ENCODE assay signal across 22 cellular contexts in the genomic region with DNA sequence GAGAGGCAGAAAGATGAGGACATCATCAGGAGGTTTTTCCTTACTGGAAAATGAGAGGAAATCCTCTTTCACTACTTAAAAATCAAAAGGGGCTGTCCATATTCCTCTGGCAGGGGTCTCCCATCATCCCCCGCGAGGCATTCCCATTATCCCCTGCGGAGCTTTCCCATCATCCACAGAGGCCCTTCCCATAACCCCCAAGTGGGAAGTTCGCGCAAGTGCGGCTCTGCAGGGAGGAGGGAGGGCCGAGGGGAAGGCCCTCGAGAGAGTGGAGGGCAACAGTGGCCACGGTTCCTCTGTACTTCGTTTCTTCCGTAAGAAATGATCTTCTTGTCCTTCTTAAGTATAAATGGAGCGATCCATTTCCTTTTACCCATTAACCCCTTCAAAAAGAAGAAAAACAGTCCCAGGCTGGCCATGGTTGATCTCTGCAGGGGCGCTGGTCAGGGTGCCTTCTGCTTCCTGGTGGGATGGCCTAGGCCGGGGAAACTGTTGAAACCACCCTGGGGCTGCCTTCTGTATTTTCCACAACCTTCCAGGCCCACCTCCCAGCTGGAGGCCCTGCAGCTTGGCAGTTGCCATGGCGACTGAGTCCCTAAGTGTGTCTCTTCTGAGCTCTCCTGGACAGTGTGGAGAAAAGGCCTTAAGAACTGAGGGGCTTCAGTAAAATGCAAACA. TPM values are rescaled to one million over a fixed set of nuclear protein-coding genes. Genes with fewer than 3 reads are reported as not detected.
DNase-seq lines count a peak whose midpoint lies in the region; ATAC-seq and TF ChIP-seq lines count a peak whose summit lies in the region.
"Had no signal": no experiment of that assay in that cellular context is flagged by ENCODE, and none has a peak within 500 bp of the region (broad histone marks: within the 10 kb centered on the region; RNA-seq: fewer than 3 reads in every experiment).

No MANE protein-coding gene starts in this region.

- H3K4me3 ChIP-seq in MM.1S (ENCODE audit: low read length): no peak overlapping the region
- H3K4me3 ChIP-seq in neural cell (ENCODE audit: low read length): peak overlapping the region; percentile 28
- H3K4me3 ChIP-seq: adrenal gland, coronary artery, stomach, transverse colon had no signal

- H4K20me1 ChIP-seq in MM.1S (ENCODE audit: insufficient read depth, low read length) (no peaks in the 10 kb centered on the region), neural cell (ENCODE audit: insufficient read depth) (no peaks in the 10 kb centered on the region)

- H3K27me3 ChIP-seq in MM.1S (replicated peaks; ENCODE audit: insufficient read depth, low read length): peaks cover 53% of the 10 kb centered on the region
- H3K27me3 ChIP-seq in neural cell (ENCODE audit: insufficient read depth, low read depth, low read length): no peaks in the 10 kb centered on the region
- H3K27me3 ChIP-seq: adrenal gland, brain microvascular endothelial cell, stomach, transverse colon had no signal

- no peak for ATAC-seq in omental fat pad (ENCODE audit: low FRiP score)
- no peak for ATAC-seq in GM18517 (IDR thresholded peaks at IDR 0.05; ENCODE audit: unreplicated experiment)
- ATAC-seq: HepG2, left colon, sciatic nerve had no signal

- H3K4me2 ChIP-seq in MM.1S (ENCODE audit: low read depth, low read length) (no peak overlapping the region), neural cell (ENCODE audit: low read length) (peak overlapping the region; percentile 10)

- no peaks in the 10 kb centered on the region for H3K36me3 ChIP-seq in MM.1S (replicated peaks; ENCODE audit: insufficient read depth, low read length)
- H3K36me3 ChIP-seq in neural cell (ENCODE audit: insufficient read depth, low read length): no peaks in the 10 kb centered on the region
- H3K36me3 ChIP-seq: adrenal gland, brain microvascular endothelial cell, stomach, transverse colon had no signal

- DNase-seq in DMS53 (lab: John Stamatoyannopoulos, UW): peak; percentile 9
- DNase-seq in DMS53 treated with DMSO at 0.1 percent for 48 hours (lab: John Stamatoyannopoulos, UW; ENCODE audit: unreplicated experiment): no peak
- DNase-seq in MM.1S: no peak
- peak; percentile 25 for DNase-seq in activated CD8-positive, alpha-beta memory T cell treated with anti-CD3 and anti-CD28 coated beads, Interleukin-2, amount 50 U/mL, for 48 hours
- DNase-seq in AG20443 (ENCODE audit: low spot score): no peak
- no peak for DNase-seq in omental fat pad (ENCODE audit: low spot score)
- DNase-seq: 8988T, brain microvascular endothelial cell, GOT3, left colon, mesenchymal stem cell, NCI-H1436, NCI-H2171, stomach, transverse colon had no signal

- H2AFZ ChIP-seq in MM.1S (ENCODE audit: low read length) (no peak overlapping the region), neural cell (ENCODE audit: low read depth, low read length) (no peak overlapping the region)

- H3K79me2 ChIP-seq in MM.1S (ENCODE audit: low read length): no peaks in the 10 kb centered on the region
- no peaks in the 10 kb centered on the region for H3K79me2 ChIP-seq in neural cell (replicated peaks; ENCODE audit: insufficient read depth, low read length)

- H3K9me2 ChIP-seq in MM.1S (replicated peaks; ENCODE audit: insufficient read depth, low read length) (no peaks in the 10 kb centered on the region), neural cell (ENCODE audit: insufficient read depth, low read length) (no peaks in the 10 kb centered on the region)

- TF ChIP-seq CTCF in MM.1S (IDR thresholded peaks at IDR 0.05; ENCODE audit: low read length) (0 out of 2 replicates have a peak, but pooled peaks have one; percentile 3), neural cell (IDR thresholded peaks at IDR 0.05; ENCODE audit: poor library complexity, severe bottlenecking) (no peak), omental fat pad (IDR thresholded peaks at IDR 0.05) (no peak)

- H3K9ac ChIP-seq in MM.1S (ENCODE audit: low read length) (no peak overlapping the region), neural cell (ENCODE audit: low read length) (peak overlapping the region; percentile 25)

- H3K9me3 ChIP-seq in MM.1S (replicated peaks; ENCODE audit: insufficient read depth, low read length) (no peaks in the 10 kb centered on the region), neural cell (ENCODE audit: low read length) (no peaks in the 10 kb centered on the region)
- H3K9me3 ChIP-seq: adrenal gland, stomach, transverse colon had no signal

- H3F3A ChIP-seq in MM.1S (ENCODE audit: insufficient read depth, low read length) (peaks cover 6% of the 10 kb centered on the region; the same call in 1 of the 2 replicates), neural cell (ENCODE audit: insufficient read depth, low read length, poor library complexity, severe bottlenecking) (no peaks in the 10 kb centered on the region)

- peak; percentile 18 for TF ChIP-seq EP300 in neural cell (conservative IDR thresholded peaks at IDR 0.05; ENCODE audit: poor library complexity, severe bottlenecking)

- peaks cover 15% of the 10 kb centered on the region for H3K4me1 ChIP-seq in MM.1S (ENCODE audit: low read length)

- peak; percentile 39 for TF ChIP-seq RAD21 in neural cell (conservative IDR thresholded peaks at IDR 0.05)

- H3K27ac ChIP-seq in MM.1S (ENCODE audit: low read length) (no peak overlapping the region), neural cell (ENCODE audit: low read length) (peak overlapping the region; percentile 67)
- H3K27ac ChIP-seq: adrenal gland, brain microvascular endothelial cell, coronary artery, HL-60, transverse colon had no signal

TF ChIP-seq in neural cell, 6 proteins besides CTCF, POLR2A, EP300 and RAD21:
- TF ChIP-seq EZH2 (IDR thresholded peaks at IDR 0.05; ENCODE audit: borderline replicate concordance, insufficient read depth, low read length, poor library complexity, severe bottlenecking) (no peak), MXI1 (conservative IDR thresholded peaks at IDR 0.05; ENCODE audit: poor library complexity, severe bottlenecking) (peak; percentile 13), TAF1 (IDR thresholded peaks at IDR 0.05; ENCODE audit: low read depth) (no peak), POLR2AphosphoS5 (IDR thresholded peaks at IDR 0.05) (peak; percentile 8), SMC3 (conservative IDR thresholded peaks at IDR 0.05; ENCODE audit: poor library complexity) (peak; percentile 17)
- TF ChIP-seq, protein P1, sequence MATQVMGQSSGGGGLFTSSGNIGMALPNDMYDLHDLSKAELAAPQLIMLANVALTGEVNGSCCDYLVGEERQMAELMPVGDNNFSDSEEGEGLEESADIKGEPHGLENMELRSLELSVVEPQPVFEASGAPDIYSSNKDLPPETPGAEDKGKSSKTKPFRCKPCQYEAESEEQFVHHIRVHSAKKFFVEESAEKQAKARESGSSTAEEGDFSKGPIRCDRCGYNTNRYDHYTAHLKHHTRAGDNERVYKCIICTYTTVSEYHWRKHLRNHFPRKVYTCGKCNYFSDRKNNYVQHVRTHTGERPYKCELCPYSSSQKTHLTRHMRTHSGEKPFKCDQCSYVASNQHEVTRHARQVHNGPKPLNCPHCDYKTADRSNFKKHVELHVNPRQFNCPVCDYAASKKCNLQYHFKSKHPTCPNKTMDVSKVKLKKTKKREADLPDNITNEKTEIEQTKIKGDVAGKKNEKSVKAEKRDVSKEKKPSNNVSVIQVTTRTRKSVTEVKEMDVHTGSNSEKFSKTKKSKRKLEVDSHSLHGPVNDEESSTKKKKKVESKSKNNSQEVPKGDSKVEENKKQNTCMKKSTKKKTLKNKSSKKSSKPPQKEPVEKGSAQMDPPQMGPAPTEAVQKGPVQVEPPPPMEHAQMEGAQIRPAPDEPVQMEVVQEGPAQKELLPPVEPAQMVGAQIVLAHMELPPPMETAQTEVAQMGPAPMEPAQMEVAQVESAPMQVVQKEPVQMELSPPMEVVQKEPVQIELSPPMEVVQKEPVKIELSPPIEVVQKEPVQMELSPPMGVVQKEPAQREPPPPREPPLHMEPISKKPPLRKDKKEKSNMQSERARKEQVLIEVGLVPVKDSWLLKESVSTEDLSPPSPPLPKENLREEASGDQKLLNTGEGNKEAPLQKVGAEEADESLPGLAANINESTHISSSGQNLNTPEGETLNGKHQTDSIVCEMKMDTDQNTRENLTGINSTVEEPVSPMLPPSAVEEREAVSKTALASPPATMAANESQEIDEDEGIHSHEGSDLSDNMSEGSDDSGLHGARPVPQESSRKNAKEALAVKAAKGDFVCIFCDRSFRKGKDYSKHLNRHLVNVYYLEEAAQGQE (IDR thresholded peaks at IDR 0.05; ENCODE audit: borderline replicate concordance): peak; percentile 83

RNA-seq across cellular contexts. Expression of a gene that starts 3.5 kb away (rescaled TPM):
- polyA plus RNA-seq in neural cell: 0.58 and 1.3 TPM in 2 replicates
- polyA minus RNA-seq in neural cell: 0.58 and 0.73 TPM in 2 replicates
- total RNA-seq in omental fat pad: under 1 TPM in 3 of 4 donors, not detected in 1; 0.31 to 0.37 (median 0.36) TPM
- total RNA-seq: HepG2 had no signal
- polyA plus RNA-seq: HepG2 had no signal

RNA-seq across cellular contexts. Expression of a gene that starts 14.1 kb away (rescaled TPM):
- polyA plus RNA-seq in neural cell: 60.7 and 64.4 TPM in 2 replicates
- 67.8 and 75.7 TPM in 2 replicates for polyA minus RNA-seq in neural cell
- 10 to 100 TPM in 1 of 4 donors, 1 to 10 TPM in 3; 4.6 to 11.0 (median 6.0) TPM for total RNA-seq in omental fat pad

Comparison
In these comparisons a context has a peak if more than half of its experiments do, and no peak if none do; other contexts are left out.
1. DNase-seq: peak in DMS53 (single experiment) and activated CD8-positive, alpha-beta memory T cell treated with anti-CD3 and anti-CD28 coated beads, Interleukin-2, amount 50 U/mL, for 48 hours (single experiment); none in DMS53 treated with DMSO at 0.1 percent for 48 hours (single experiment), MM.1S (single experiment), AG20443 (single experiment) and omental fat pad (single experiment).